ENCODE assay signal across 18 cellular contexts in genomic region chr12:71730936-71731335, GRCh38.
"Had no signal": no experiment of that assay in that cellular context is flagged by ENCODE, and none has a peak within 500 bp of the region (broad histone marks: within the 10 kb centered on the region; RNA-seq: fewer than 3 reads in every experiment).

No MANE protein-coding gene starts in this region.

- H3K4me2 ChIP-seq: hepatocyte had no signal

- H2AFZ ChIP-seq: hepatocyte, parathyroid adenoma had no signal

- H3K79me2 ChIP-seq: hepatocyte, parathyroid adenoma had no signal

- H3K4me3 ChIP-seq: ascending aorta, cardiac muscle cell, hepatocyte, tibial artery, uterus had no signal

- ATAC-seq: activated naive CD8-positive, alpha-beta T cell treated with anti-CD3 and anti-CD28 coated beads, Interleukin-2, amount 50 U/mL, for 24 hours; activated T-helper 17 cell treated with anti-CD3 and anti-CD28 coated beads, Interleukin-2, amount 50 U/mL, for 72 hours had no signal

- H3K27ac ChIP-seq: ascending aorta, cardiac muscle cell, hepatocyte, parathyroid adenoma, tibial artery, uterus had no signal

- H3K9me3 ChIP-seq: ascending aorta, tibial artery, uterus had no signal

- H3K9ac ChIP-seq: parathyroid adenoma had no signal

- H3K4me1 ChIP-seq: ascending aorta, parathyroid adenoma, tibial artery, uterus had no signal

- H3K27me3 ChIP-seq: ascending aorta, cardiac muscle cell, hepatocyte, tibial artery, uterus had no signal

- H3K36me3 ChIP-seq: ascending aorta, cardiac muscle cell, tibial artery, uterus had no signal

- DNase-seq: activated CD4-positive, alpha-beta T cell treated with anti-CD3 and anti-CD28 coated beads, Interleukin-2, amount 50 U/mL, for 4 hours; activated CD4-positive, CD25-positive, alpha-beta regulatory T cell treated with anti-CD3 and anti-CD28 coated beads, Interleukin-2, amount 50 U/mL, for 72 hours; activated naive CD4-positive, alpha-beta T cell treated with Interleukin-2 at 50 U/mL for 16 hours; activated naive CD8-positive, alpha-beta T cell treated with anti-CD3 and anti-CD28 coated beads, Interleukin-2, amount 50 U/mL, for 24 hours; activated T-cell treated with anti-CD3 and anti-CD28 coated beads for 4 hours; endodermal cell; naive B cell; retina; stimulated activated CD4-positive, alpha-beta T cell treated with anti-CD3 and anti-CD28 coated beads, Interleukin-15, amount 100 ng/mL, for 24 hours; stimulated activated CD4-positive, alpha-beta T cell treated with anti-CD3 and anti-CD28 coated beads, Interleukin-4, amount 100 ng/mL, for 24 hours; stimulated activated naive CD4-positive, alpha-beta T cell; tibial artery; uterus had no signal
